8 cellular contexts compared by ENCODE assay signal in genomic region chr6:135438907-135439535, GRCh38. TPM values are rescaled to one million over a fixed set of nuclear protein-coding genes. Genes with fewer than 3 reads are reported as not detected.
DNase-seq lines count a peak whose midpoint lies in the region; TF ChIP-seq lines count a peak whose summit lies in the region.

No MANE protein-coding gene starts in this region.

- no peak for TF ChIP-seq POLR2A in suprapubic skin (IDR thresholded peaks at IDR 0.05)

- no peak overlapping the region for H3K4me3 ChIP-seq in HL-60 (replicated peaks; ENCODE audit: insufficient read depth, low read length)
- no peak overlapping the region for H3K4me3 ChIP-seq in foreskin fibroblast (ENCODE audit: low read depth in 1 of 2, low read length in 2 of 2)
- no peak overlapping the region for H3K4me3 ChIP-seq in suprapubic skin

- WGBS in suprapubic skin: 68% methylated on average over 3 of the region's 3 CpGs

- H3K27ac ChIP-seq in HL-60 (replicated peaks): no peak overlapping the region
- no peak overlapping the region for H3K27ac ChIP-seq in suprapubic skin

- H3K4me1 ChIP-seq in suprapubic skin: no peaks in the 10 kb centered on the region

- no peak for TF ChIP-seq EP300 in suprapubic skin (IDR thresholded peaks at IDR 0.05)

- H3K27ac Mint-ChIP-seq in activated naive CD4-positive, alpha-beta T cell treated with anti-CD3 and anti-CD28 coated beads, Interleukin-2, amount 50 U/mL, for 24 hours: no peak overlapping the region

- no peaks in the 10 kb centered on the region for H3K9me3 ChIP-seq in suprapubic skin

- peaks cover 35% of the 10 kb centered on the region for H3K36me3 ChIP-seq in suprapubic skin

- no peaks in the 10 kb centered on the region for H3K27me3 ChIP-seq in HL-60 (ENCODE audit: insufficient read depth, poor library complexity, severe bottlenecking)
- H3K27me3 ChIP-seq in suprapubic skin: no peaks in the 10 kb centered on the region

- DNase-seq in activated naive CD4-positive, alpha-beta T cell treated with Interleukin-2 at 50 U/mL for 16 hours: no peak
- peak in 1 of 2 experiments; percentile 30 for DNase-seq in HL-60 (ENCODE audit: low read depth in 1 of 2, low spot score in 1 of 2)
- DNase-seq in SK-N-DZ (ENCODE audit: low spot score): peak; percentile 22
- DNase-seq in foreskin fibroblast: peak in 1 of 2 donors; percentile 46
- DNase-seq in COLO668 (lab: John Stamatoyannopoulos, UW; ENCODE audit: unreplicated experiment): no peak
- no peak for DNase-seq in suprapubic skin (ENCODE audit: low spot score in 2 of 2)
- DNase-seq in NCI-H1048 (lab: John Stamatoyannopoulos, UW): no peak

- no peaks in the 10 kb centered on the region for H3K27me3 Mint-ChIP-seq in activated naive CD4-positive, alpha-beta T cell treated with anti-CD3 and anti-CD28 coated beads, Interleukin-2, amount 50 U/mL, for 24 hours

- peaks cover 8% of the 10 kb centered on the region for H3K36me3 Mint-ChIP-seq in activated naive CD4-positive, alpha-beta T cell treated with anti-CD3 and anti-CD28 coated beads, Interleukin-2, amount 50 U/mL, for 24 hours

- peak overlapping the region; percentile 2 for H3K4me3 Mint-ChIP-seq in activated naive CD4-positive, alpha-beta T cell treated with anti-CD3 and anti-CD28 coated beads, Interleukin-2, amount 50 U/mL, for 24 hours

- peaks cover 22% of the 10 kb centered on the region for H3K4me1 Mint-ChIP-seq in activated naive CD4-positive, alpha-beta T cell treated with anti-CD3 and anti-CD28 coated beads, Interleukin-2, amount 50 U/mL, for 24 hours

- TF ChIP-seq CTCF in HL-60 (IDR thresholded peaks at IDR 0.05; ENCODE audit: insufficient read depth, low read length): peak; percentile 52
- TF ChIP-seq CTCF in foreskin fibroblast (IDR thresholded peaks at IDR 0.05; ENCODE audit: low read depth, low read length): peak; percentile 45
- no peak for TF ChIP-seq CTCF in suprapubic skin (IDR thresholded peaks at IDR 0.05)

- no peaks in the 10 kb centered on the region for H3K9me3 Mint-ChIP-seq in activated naive CD4-positive, alpha-beta T cell treated with anti-CD3 and anti-CD28 coated beads, Interleukin-2, amount 50 U/mL, for 24 hours

RNA-seq across cellular contexts. Expression of gene AHI1, which starts 58.5 kb away (rescaled TPM):
- polyA plus RNA-seq in SK-N-DZ (2014; cell fraction: cytosol; rRNA removed): 7.4 and 12.5 TPM in 2 replicates
- polyA plus RNA-seq in SK-N-DZ (2014; cell fraction: nucleus; rRNA removed): 32.3 and 36.8 TPM in 2 replicates
- total RNA-seq in suprapubic skin: 10 to 100 TPM; 12.1 to 53.6 (median 19.2) TPM

Comparison
In these comparisons a context has a peak if more than half of its experiments do, and no peak if none do; other contexts are left out.
1. CTCF ChIP-seq: peak in HL-60 (single experiment) and foreskin fibroblast (single experiment); none in suprapubic skin (0 of 2).